8 cellular contexts compared by ENCODE assay signal in genomic region chr15:68244235-68244634, GRCh38.
"Had no signal": no experiment of that assay in that cellular context is flagged by ENCODE, and none has a peak within 500 bp of the region (broad histone marks: within the 10 kb centered on the region; RNA-seq: fewer than 3 reads in every experiment).

No MANE protein-coding gene starts in this region.

- H3K4me3 ChIP-seq: K562 had no signal

- H3K9ac ChIP-seq: KMS-11 had no signal

- H3K27ac ChIP-seq: HL-60, KMS-11 had no signal

- DNase-seq: IMR-90, KBM-7, KG1 had no signal

- H3K4me2 ChIP-seq: KMS-11 had no signal

- H3K4me3 Mint-ChIP-seq: IgD-negative memory B cell had no signal

- H3K27ac Mint-ChIP-seq: IgD-negative memory B cell had no signal

- H3K27me3 Mint-ChIP-seq: IgD-negative memory B cell had no signal

- ATAC-seq: K562 had no signal

- FAIRE-seq: HTR-8/SVneo, K562 had no signal
